9 cellular contexts compared by ENCODE assay signal in genomic region chr18:48932822-48933510, GRCh38. TPM values are rescaled to one million over a fixed set of nuclear protein-coding genes. Genes with fewer than 3 reads are reported as not detected.
DNase-seq lines count a peak whose midpoint lies in the region; ATAC-seq and TF ChIP-seq lines count a peak whose summit lies in the region.
"Had no signal": no experiment of that assay in that cellular context is flagged by ENCODE, and none has a peak within 500 bp of the region (broad histone marks: within the 10 kb centered on the region; RNA-seq: fewer than 3 reads in every experiment).

No MANE protein-coding gene starts in this region.

- H3K27ac Mint-ChIP-seq in activated naive CD4-positive, alpha-beta T cell treated with anti-CD3 and anti-CD28 coated beads, Interleukin-2, amount 50 U/mL, for 72 hours = peak overlapping the region; percentile 89 to 95

- POLR2A ChIA-PET in AG04450 (lab: Yijun Ruan, JAX) = no interaction called here

- no peaks in the 10 kb centered on the region for H3K27me3 ChIP-seq in AG04450 (ENCODE audit: control insufficient read depth, insufficient read depth, low read length)

- no peaks in the 10 kb centered on the region for H3K9me3 Mint-ChIP-seq in activated naive CD4-positive, alpha-beta T cell treated with anti-CD3 and anti-CD28 coated beads, Interleukin-2, amount 50 U/mL, for 72 hours

- CTCF ChIA-PET in AG04450 (lab: Charles Lee) = interaction anchor here (1.5 kb wide), 1 partner anchor 259 kb away, joined by 4 read pairs; no protein-coding TSS in a partner anchor

- ATAC-seq in activated naive CD4-positive, alpha-beta T cell treated with anti-CD3 and anti-CD28 coated beads, Interleukin-2, amount 50 U/mL, for 72 hours = no peak
- ATAC-seq in GM21619 (IDR thresholded peaks at IDR 0.05; ENCODE audit: unreplicated experiment) (no peak), HG03045 (IDR thresholded peaks at IDR 0.05; ENCODE audit: unreplicated experiment) (no peak), HG02981 (IDR thresholded peaks at IDR 0.05; ENCODE audit: unreplicated experiment) (no peak)
- ATAC-seq: mucosa of descending colon had no signal

- TF ChIP-seq CTCF in AG04450 (IDR thresholded peaks at IDR 0.05; ENCODE audit: low read depth, low read length) = no peak

- H3K4me3 ChIP-seq in AG04450 (ENCODE audit: low read depth, low read length) = no peak overlapping the region
- H3K4me3 ChIP-seq: mucosa of descending colon had no signal

- H3K9me3 ChIP-seq in AG04450 (ENCODE audit: control insufficient read depth, insufficient read depth, low read length) = no peaks in the 10 kb centered on the region; the same call in 1 of the 2 replicates
- H3K9me3 ChIP-seq: mucosa of descending colon had no signal

- peak overlapping the region; percentile 57 for H3K27ac ChIP-seq in AG04450 (ENCODE audit: low read depth, low read length)

- DNase-seq in AG04450 (ENCODE audit: low read depth, low spot score) (no peak), HT-29 (ENCODE audit: low spot score) (peak; percentile 27), medulla oblongata (ENCODE audit: extremely low spot score) (peak; percentile 44), NCI-H2196 (lab: John Stamatoyannopoulos, UW; ENCODE audit: unreplicated experiment) (no peak)
- no peak for DNase-seq in activated naive CD4-positive, alpha-beta T cell treated with anti-CD3 and anti-CD28 coated beads, Interleukin-2, amount 50 U/mL, for 72 hours (ENCODE audit: low spot score in 2 of 2)

- H3K36me3 Mint-ChIP-seq in activated naive CD4-positive, alpha-beta T cell treated with anti-CD3 and anti-CD28 coated beads, Interleukin-2, amount 50 U/mL, for 72 hours = peaks cover 8 to 15% of the 10 kb centered on the region in 2 donors

RNA-seq across cellular contexts. Expression of gene SMAD7, which starts 17.8 kb away (rescaled TPM):
- 7.4 and 8.0 TPM in 2 replicates for polyA plus RNA-seq in AG04450 (2011; rRNA removed)
- polyA minus RNA-seq in AG04450 (2011; rRNA and poly(A)+ RNA removed) = 19.6 and 24.1 TPM in 2 replicates
- total RNA-seq in HT-29 (2014; rRNA removed; shearing (Covaris generic)) = 70.8 and 72.3 TPM in 2 replicates
- total RNA-seq in activated naive CD4-positive, alpha-beta T cell treated with anti-CD3 and anti-CD28 coated beads, Interleukin-2, amount 50 U/mL, for 72 hours = 10 to 100 TPM; 13.4 to 14.6 TPM

Comparison
In these comparisons a context has a peak if more than half of its experiments do, and no peak if none do; other contexts are left out.
1. DNase-seq: peak in HT-29 (single experiment) and medulla oblongata (single experiment); none in AG04450 (single experiment), activated naive CD4-positive, alpha-beta T cell treated with anti-CD3 and anti-CD28 coated beads, Interleukin-2, amount 50 U/mL, for 72 hours (0 of 2) and NCI-H2196 (single experiment).